In genomic region chr5:145450286-145450969, GRCh38 we compare ENCODE assay signal across 17 cellular contexts.
"Had no signal": no experiment of that assay in that cellular context is flagged by ENCODE, and none has a peak within 500 bp of the region (broad histone marks: within the 10 kb centered on the region; RNA-seq: fewer than 3 reads in every experiment).

No MANE protein-coding gene starts in this region.

- H3K4me1 ChIP-seq: esophagus muscularis mucosa, left lung, testis had no signal

- H3K4me1 Mint-ChIP-seq: activated naive CD8-positive, alpha-beta T cell treated with anti-CD3 and anti-CD28 coated beads for 36 hours; central memory CD8-positive, alpha-beta T cell; mesothelial cell of epicardium; nephron; stimulated activated naive CD8-positive, alpha-beta T cell treated with anti-CD3 and anti-CD28 coated beads, Interleukin-15, amount 100 ng/mL, for 72 hours had no signal

- H3K4me3 Mint-ChIP-seq: activated naive CD8-positive, alpha-beta T cell treated with anti-CD3 and anti-CD28 coated beads for 36 hours; central memory CD8-positive, alpha-beta T cell; mesothelial cell of epicardium; nephron; stimulated activated naive CD8-positive, alpha-beta T cell treated with anti-CD3 and anti-CD28 coated beads, Interleukin-15, amount 100 ng/mL, for 72 hours; type B pancreatic cell had no signal

- H3K9me3 Mint-ChIP-seq: mesothelial cell of epicardium had no signal

- H3K27me3 ChIP-seq: brain microvascular endothelial cell, esophagus muscularis mucosa, left lung, testis had no signal

- H3K27ac ChIP-seq: brain microvascular endothelial cell, coronary artery, esophagus muscularis mucosa, left lung, testis had no signal

- H3K9me3 ChIP-seq: testis had no signal

- H3K36me3 Mint-ChIP-seq: activated naive CD8-positive, alpha-beta T cell treated with anti-CD3 and anti-CD28 coated beads for 36 hours; type B pancreatic cell had no signal

- H3K27ac Mint-ChIP-seq: activated naive CD8-positive, alpha-beta T cell treated with anti-CD3 and anti-CD28 coated beads for 36 hours; mesothelial cell of epicardium; nephron; stimulated activated naive CD8-positive, alpha-beta T cell treated with anti-CD3 and anti-CD28 coated beads, Interleukin-15, amount 100 ng/mL, for 72 hours; type B pancreatic cell had no signal

- H3K27me3 Mint-ChIP-seq: activated naive CD8-positive, alpha-beta T cell treated with anti-CD3 and anti-CD28 coated beads for 36 hours; central memory CD8-positive, alpha-beta T cell; stimulated activated naive CD8-positive, alpha-beta T cell treated with anti-CD3 and anti-CD28 coated beads, Interleukin-15, amount 100 ng/mL, for 72 hours; type B pancreatic cell had no signal

- H3K36me3 ChIP-seq: brain microvascular endothelial cell, esophagus muscularis mucosa, left lung had no signal

- H3K4me3 ChIP-seq: coronary artery, esophagus muscularis mucosa, left lung, testis had no signal

- DNase-seq: activated CD4-positive, alpha-beta T cell treated with anti-CD3 and anti-CD28 coated beads, Interleukin-2, amount 50 U/mL, for 4 hours; activated naive CD8-positive, alpha-beta T cell treated with anti-CD3 and anti-CD28 coated beads for 36 hours; amniotic stem cell; brain microvascular endothelial cell; effector CD4-positive, alpha-beta T cell; foreskin fibroblast; kidney; left lung; stimulated activated naive CD8-positive, alpha-beta T cell treated with anti-CD3 and anti-CD28 coated beads, Interleukin-15, amount 100 ng/mL, for 72 hours; SW 1271; testis had no signal

- ATAC-seq: left lung; stimulated activated naive CD8-positive, alpha-beta T cell treated with anti-CD3 and anti-CD28 coated beads, Interleukin-15, amount 100 ng/mL, for 72 hours had no signal
